In genomic region chr6:76574746-76575145, GRCh38 we compare ENCODE assay signal across 26 cellular contexts.
"Had no signal": no experiment of that assay in that cellular context is flagged by ENCODE, and none has a peak within 500 bp of the region (broad histone marks: within the 10 kb centered on the region; RNA-seq: fewer than 3 reads in every experiment).

No MANE protein-coding gene starts in this region.

- H3K4me1 Mint-ChIP-seq: activated B cell treated with CpG ODN at 0.5 μM for 24 hours; activated CD4-positive, alpha-beta T cell treated with anti-CD3 and anti-CD28 coated beads, Interleukin-2, amount 10 ng/mL, durations not matched to agents 24 days and 14 days; T-helper 17 cell had no signal

- H3K36me3 ChIP-seq: Peyer's patch, SJCRH30 had no signal

- H3K9me3 Mint-ChIP-seq: activated CD4-positive, alpha-beta T cell treated with anti-CD3 and anti-CD28 coated beads, Interleukin-2, amount 10 ng/mL, durations not matched to agents 24 days and 14 days; brain had no signal

- H3K27ac Mint-ChIP-seq: activated B cell treated with CpG ODN at 0.5 μM for 24 hours; activated CD4-positive, alpha-beta T cell treated with anti-CD3 and anti-CD28 coated beads, Interleukin-2, amount 10 ng/mL, durations not matched to agents 24 days and 14 days; activated naive CD4-positive, alpha-beta T cell treated with anti-CD3 and anti-CD28 coated beads, Interleukin-2, amount 50 U/mL, for 72 hours; brain; T-helper 17 cell had no signal

- H3K36me3 Mint-ChIP-seq: activated naive CD4-positive, alpha-beta T cell treated with anti-CD3 and anti-CD28 coated beads, Interleukin-2, amount 50 U/mL, for 72 hours; brain had no signal

- H3K4me1 ChIP-seq: Peyer's patch, SJCRH30 had no signal

- DNase-seq: activated B cell treated with CpG ODN at 0.5 μM for 24 hours; activated CD4-positive, alpha-beta T cell treated with anti-CD3 and anti-CD28 coated beads for 1 hour; activated CD4-positive, alpha-beta T cell treated with anti-CD3 and anti-CD28 coated beads, Interleukin-2, amount 10 ng/mL, durations not matched to agents 24 days and 14 days; activated CD4-positive, alpha-beta T cell treated with anti-CD3 and anti-CD28 coated beads, Interleukin-2, amount 50 U/mL, for 48 hours; activated CD8-positive, alpha-beta memory T cell treated with anti-CD3 and anti-CD28 coated beads for 24 hours; activated effector memory CD4-positive, alpha-beta T cell treated with anti-CD3 and anti-CD28 coated beads, Interleukin-2, amount 50 U/mL, for 16 hours; activated naive CD4-positive, alpha-beta T cell treated with Interleukin-2 at 50 U/mL for 16 hours; activated T-cell treated with anti-CD3 and anti-CD28 coated beads, Interleukin-2, amount 50 U/mL, for 4 hours; amygdala; NCI-H1092; NCI-H1417; NCI-H1930; NCI-H2171; NCI-H2227 treated with DMSO at 0.1 percent for 48 hours; NCI-H526 treated with DMSO at 0.1 percent for 48 hours; NCI-H82; OCI-M1; Peyer's patch; Right ventricle myocardium superior; SJCRH30; T-helper 17 cell; T-helper 9 cell had no signal

- H3K27me3 Mint-ChIP-seq: activated B cell treated with CpG ODN at 0.5 μM for 24 hours; activated CD4-positive, alpha-beta T cell treated with anti-CD3 and anti-CD28 coated beads, Interleukin-2, amount 10 ng/mL, durations not matched to agents 24 days and 14 days; brain; T-helper 17 cell had no signal

- H3K9ac ChIP-seq: KMS-11 had no signal

- H3K4me3 Mint-ChIP-seq: activated B cell treated with CpG ODN at 0.5 μM for 24 hours; activated CD4-positive, alpha-beta T cell treated with anti-CD3 and anti-CD28 coated beads, Interleukin-2, amount 10 ng/mL, durations not matched to agents 24 days and 14 days; activated T-cell treated with anti-CD3 and anti-CD28 coated beads, Interleukin-2, amount 50 U/mL, for 4 hours; brain; T-helper 17 cell had no signal

- H3K9me3 ChIP-seq: Peyer's patch, SJCRH30 had no signal

- H3K27ac ChIP-seq: KMS-11, Peyer's patch, RWPE1, SJCRH30 had no signal

- H3K4me3 ChIP-seq: Peyer's patch, SJCRH30 had no signal

- ATAC-seq: activated naive CD4-positive, alpha-beta T cell treated with anti-CD3 and anti-CD28 coated beads, Interleukin-2, amount 50 U/mL, for 72 hours; activated T-cell treated with anti-CD3 and anti-CD28 coated beads, Interleukin-2, amount 50 U/mL, for 4 hours; T-helper 17 cell had no signal

- H3K4me2 ChIP-seq: KMS-11 had no signal

- H3K27me3 ChIP-seq: Peyer's patch, SJCRH30 had no signal
